Comparison of ENCODE assay signal across 1 cellular context in genomic region chr2:112834379-112835014, GRCh38.
TF ChIP-seq lines count a peak whose summit lies in the region.

No MANE protein-coding gene starts in this region.

TF ChIP-seq in endothelial cell of umbilical vein, 7 proteins besides CTCF, POLR2A, EP300 and RAD21:
- TF ChIP-seq POLR2AphosphoS5 (IDR thresholded peaks at IDR 0.05; ENCODE audit: insufficient read depth, low read depth, low read length) (no peak), FOS (IDR thresholded peaks at IDR 0.05; ENCODE audit: borderline replicate concordance, insufficient read depth, low read length) (no peak), MAX (IDR thresholded peaks at IDR 0.05; ENCODE audit: insufficient read depth, insufficient read length) (no peak), EZH2 (IDR thresholded peaks at IDR 0.05; ENCODE audit: borderline replicate concordance, low read depth, low read length, severe bottlenecking) (no peak), JUN (IDR thresholded peaks at IDR 0.05; ENCODE audit: borderline replicate concordance, insufficient read depth, insufficient read length, low read depth) (no peak), GATA2 (IDR thresholded peaks at IDR 0.05; ENCODE audit: insufficient read depth, insufficient read length, low read depth, low read length) (no peak)
